Comparison of ENCODE assay signal across 8 cellular contexts in the genomic region with DNA sequence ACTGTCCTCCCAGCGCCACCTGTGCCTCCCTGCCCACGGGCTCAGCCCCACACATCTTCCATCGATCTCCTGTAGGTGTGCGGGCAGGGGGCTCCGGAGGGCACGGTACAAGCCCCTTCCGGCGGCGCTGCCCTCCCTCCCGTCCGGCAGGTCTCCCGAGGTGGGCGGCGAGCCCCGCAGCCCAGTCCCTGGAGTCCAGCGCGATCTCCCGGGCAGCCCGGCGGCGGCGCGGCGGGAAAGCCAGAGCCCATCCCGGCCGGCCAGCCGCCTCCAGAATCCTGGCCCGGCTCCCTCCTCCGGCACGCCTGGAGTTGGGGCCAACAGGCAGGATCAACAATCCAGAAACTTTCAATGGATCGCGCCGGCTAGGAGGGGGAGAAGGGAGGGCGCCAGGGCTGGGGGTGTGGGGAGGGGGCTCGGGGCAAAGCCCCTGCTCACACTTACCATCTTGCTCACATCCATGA.
DNase-seq lines count a peak whose midpoint lies in the region; ATAC-seq and TF ChIP-seq lines count a peak whose summit lies in the region.

No MANE protein-coding gene starts in this region.

- no peaks in the 10 kb centered on the region for H3K27me3 Mint-ChIP-seq in central memory CD8-positive, alpha-beta T cell

- 2 to 12% (median 5%) methylated on average over 4 to 35 of the region's 35 CpGs for WGBS in spleen, 5 donors

- H3K27ac Mint-ChIP-seq in central memory CD8-positive, alpha-beta T cell (ENCODE audit: low read depth), result peak overlapping the region; percentile 83

- H3K27me3 ChIP-seq in spleen (replicated peaks in 1 of 7), result peaks cover 0 to 5% (median 0%) of the 10 kb centered on the region in 7 donors

- in situ Hi-C loops in G401 (cut with HindIII; ENCODE audit: low sequenced_read_pairs), result no loop called here

- peak overlapping the region; percentile 49 to 85 (median 60) for H3K4me3 ChIP-seq in spleen

- ATAC-seq in central memory CD8-positive, alpha-beta T cell (replicated peaks; ENCODE audit: extremely low read depth, poor library complexity, severe bottlenecking), result no peak
- ATAC-seq in HG02870 (IDR thresholded peaks at IDR 0.05; ENCODE audit: unreplicated experiment), result no peak
- no peak for ATAC-seq in HG02623 (IDR thresholded peaks at IDR 0.05; ENCODE audit: unreplicated experiment)

- H3K4me1 Mint-ChIP-seq in central memory CD8-positive, alpha-beta T cell, result peaks cover 14% of the 10 kb centered on the region

- peak overlapping the region; percentile 60 for H3K4me3 Mint-ChIP-seq in central memory CD8-positive, alpha-beta T cell

- DNase-seq in G401 (ENCODE audit: low spot score) (peak; percentile 47), NCI-H2171 (lab: John Stamatoyannopoulos, UW) (peak; percentile 12), kidney tubule cell (ENCODE audit: low spot score) (peak; percentile 42), spleen (peak; percentile 86)
- DNase-seq in central memory CD8-positive, alpha-beta T cell (ENCODE audit: low spot score in 2 of 2), result no peak
- DNase-seq in effector CD8-positive, alpha-beta T cell (lab: John Stamatoyannopoulos, UW), result no peak

- H3K36me3 ChIP-seq in spleen, result no peaks in the 10 kb centered on the region

- peak overlapping the region; percentile 60 to 93 (median 84) for H3K27ac ChIP-seq in spleen

- TF ChIP-seq POLR2A in spleen (IDR thresholded peaks at IDR 0.05), result no peak

- peaks cover 0 to 8% (median 7%) of the 10 kb centered on the region in 8 donors for H3K9me3 ChIP-seq in spleen

- H3K4me1 ChIP-seq in spleen, result peaks cover 2 to 49% (median 25%) of the 10 kb centered on the region in 6 donors

- intact Hi-C loops in spleen (cut with DNase I; ENCODE audit: low total_unique reads), result no loop called here

- H3K9me3 Mint-ChIP-seq in central memory CD8-positive, alpha-beta T cell, result no peaks in the 10 kb centered on the region

- peaks cover 7% of the 10 kb centered on the region for H3K36me3 Mint-ChIP-seq in central memory CD8-positive, alpha-beta T cell (ENCODE audit: insufficient read depth)

- no peak for TF ChIP-seq CTCF in spleen (IDR thresholded peaks at IDR 0.05 in 8 of 11, conservative IDR thresholded peaks at IDR 0.05 in 3 of 11)

Comparison
In these comparisons a context has a peak if more than half of its experiments do, and no peak if none do; other contexts are left out.
1. DNase-seq: peak in G401 (single experiment), NCI-H2171 (single experiment), kidney tubule cell (single experiment) and spleen (single experiment); none in central memory CD8-positive, alpha-beta T cell (0 of 2) and effector CD8-positive, alpha-beta T cell (single experiment).